14 cellular contexts compared by ENCODE assay signal in the genomic region with DNA sequence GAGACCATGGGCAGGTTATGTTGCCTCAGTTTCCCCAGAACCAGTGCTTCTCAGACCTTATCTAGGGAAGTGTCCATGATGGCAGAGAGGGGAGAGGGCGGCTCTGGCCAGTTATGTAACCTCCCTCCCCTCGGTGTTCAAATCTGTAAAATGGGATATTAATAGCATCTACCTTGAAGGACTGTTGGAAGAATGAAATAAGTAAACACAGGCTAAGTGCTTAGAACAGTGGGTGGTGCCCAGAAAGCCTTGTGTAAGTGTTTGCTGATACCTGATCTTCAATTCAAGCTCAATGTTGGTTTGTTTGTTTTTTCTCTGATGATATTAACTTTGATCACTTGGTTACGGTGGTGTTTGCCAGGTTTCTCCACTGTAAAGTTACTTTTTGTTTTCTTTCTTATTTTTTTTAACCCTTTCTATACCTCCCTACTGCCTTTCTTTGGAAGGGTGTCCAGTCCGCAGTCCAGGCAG. TPM values are rescaled to one million over a fixed set of nuclear protein-coding genes. Genes with fewer than 3 reads are reported as not detected.
DNase-seq lines count a peak whose midpoint lies in the region; ATAC-seq and TF ChIP-seq lines count a peak whose summit lies in the region.
"Had no signal": no experiment of that assay in that cellular context is flagged by ENCODE, and none has a peak within 500 bp of the region (broad histone marks: within the 10 kb centered on the region; RNA-seq: fewer than 3 reads in every experiment).

No MANE protein-coding gene starts in this region.

- intact Hi-C loops in Right ventricle myocardium inferior (cut with DNase I), result no loop called here
- intact Hi-C loops in heart right ventricle (cut with DNase I), result no loop called here
- intact Hi-C loops in upper lobe of right lung (cut with DNase I), result no loop called here

- DNase-seq in Right ventricle myocardium inferior (ENCODE audit: missing footprints) (peak; percentile 55), heart right ventricle (no peak), NCI-H510A (lab: John Stamatoyannopoulos, UW) (peak; percentile 88), choroid plexus epithelial cell (ENCODE audit: low read depth) (peak; percentile 64), upper lobe of right lung (no peak)
- no peak for DNase-seq in activated CD4-positive, alpha-beta T cell treated with anti-CD3 and anti-CD28 coated beads, Interleukin-2, amount 50 U/mL, for 48 hours
- DNase-seq: foreskin keratinocyte; stimulated activated CD4-positive, alpha-beta T cell treated with anti-CD3 and anti-CD28 coated beads, Interleukin-4, amount 100 ng/mL, for 4 hours; stimulated activated naive B cell treated with anti-CD40 and anti-IgM and Interleukin-4, amounts not matched to agents 10 μg/mL and 1 μg/mL and 100 μg/mL, for 72 hours; uterus had no signal

- peaks cover 0 to 33% (median 16%) of the 10 kb centered on the region in 9 donors for H3K36me3 ChIP-seq in heart right ventricle
- peaks cover 11% of the 10 kb centered on the region for H3K36me3 ChIP-seq in upper lobe of right lung
- H3K36me3 ChIP-seq: uterus had no signal

- ATAC-seq in Right ventricle myocardium inferior (no peak), heart right ventricle (no peak), upper lobe of right lung (peak; percentile 60), HG03520 (IDR thresholded peaks at IDR 0.05; ENCODE audit: unreplicated experiment) (no peak), GM21825 (IDR thresholded peaks at IDR 0.05; ENCODE audit: unreplicated experiment) (no peak)
- ATAC-seq: foreskin keratinocyte; stimulated activated naive B cell treated with anti-CD40 and anti-IgM and Interleukin-4, amounts not matched to agents 10 μg/mL and 1 μg/mL and 100 μg/mL, for 72 hours had no signal

- H3K9me3 ChIP-seq in heart right ventricle, result no peaks in the 10 kb centered on the region
- no peaks in the 10 kb centered on the region for H3K9me3 ChIP-seq in upper lobe of right lung
- H3K9me3 ChIP-seq: SJSA1, uterus had no signal

- H3K4me3 ChIP-seq in heart right ventricle, result no peak overlapping the region
- H3K4me3 ChIP-seq in choroid plexus epithelial cell (ENCODE audit: low read depth, low read length), result no peak overlapping the region
- no peak overlapping the region for H3K4me3 ChIP-seq in upper lobe of right lung
- H3K4me3 ChIP-seq: SJSA1, uterus had no signal

- H3K27ac ChIP-seq in heart right ventricle (no peak overlapping the region), upper lobe of right lung (no peak overlapping the region)
- H3K27ac ChIP-seq: foreskin keratinocyte, SJSA1 had no signal

- no peaks in the 10 kb centered on the region for H3K27me3 ChIP-seq in heart right ventricle
- no peaks in the 10 kb centered on the region for H3K27me3 ChIP-seq in upper lobe of right lung
- H3K27me3 ChIP-seq: foreskin keratinocyte, SJSA1, uterus had no signal

- TF ChIP-seq CTCF in heart right ventricle (IDR thresholded peaks at IDR 0.05) (no peak), choroid plexus epithelial cell (conservative IDR thresholded peaks at IDR 0.05; ENCODE audit: low read depth, low read length) (no peak), upper lobe of right lung (IDR thresholded peaks at IDR 0.05) (no peak)

- H3K4me1 ChIP-seq in heart right ventricle (peaks cover 0 to 20% (median under 1%) of the 10 kb centered on the region in 9 donors), upper lobe of right lung (peaks cover 14% of the 10 kb centered on the region)

- 73 to 80% methylated on average over 4 of the region's 4 CpGs for WGBS in heart right ventricle, 2 donors

RNA-seq across cellular contexts. Expression of a gene that starts 34.9 kb away (rescaled TPM):
- total RNA-seq in Right ventricle myocardium inferior (7.3 TPM), heart right ventricle (10 to 100 TPM in 9 of 10 donors, 1 to 10 TPM in 1; 8.3 to 25.1 (median 11.9) TPM), upper lobe of right lung (44.8 TPM)
- 1 to 10 TPM; 7.8 to 9.3 TPM for polyA plus RNA-seq in heart right ventricle

RNA-seq across cellular contexts. Expression of a gene that starts 47.5 kb away (rescaled TPM):
- total RNA-seq in Right ventricle myocardium inferior (5.9 TPM), heart right ventricle (10 to 100 TPM in 1 of 10 donors, 1 to 10 TPM in 8, under 1 TPM in 1; 0.72 to 11.8 (median 2.4) TPM), upper lobe of right lung (not detected)
- polyA plus RNA-seq in heart right ventricle, result 1 to 10 TPM in 1 of 2 donors, under 1 TPM in 1; 0.86 to 6.4 TPM
- total RNA-seq: dermis microvascular lymphatic vessel endothelial cell had no signal

Comparison
In these comparisons a context has a peak if more than half of its experiments do, and no peak if none do; other contexts are left out.
1. DNase-seq: peak in Right ventricle myocardium inferior (single experiment), NCI-H510A (single experiment) and choroid plexus epithelial cell (single experiment); none in heart right ventricle (0 of 2), upper lobe of right lung (single experiment) and activated CD4-positive, alpha-beta T cell treated with anti-CD3 and anti-CD28 coated beads, Interleukin-2, amount 50 U/mL, for 48 hours (0 of 2).